ENCODE assay signal across 12 cellular contexts in genomic region chr15:67413770-67414429, GRCh38.
A peak's percentile ranks its signal among the peaks of the same experiment; 100 is the strongest.
DNase-seq lines count a peak whose midpoint lies in the region.
"Had no signal": no experiment of that assay in that cellular context is flagged by ENCODE, and none has a peak within 500 bp of the region (broad histone marks: within the 10 kb centered on the region; RNA-seq: fewer than 3 reads in every experiment).

No MANE protein-coding gene starts in this region.

- no peak overlapping the region for H3K27ac Mint-ChIP-seq in activated T-helper 1 cell treated with anti-CD3 and anti-CD28 coated beads, Interleukin-12 subunit alpha, Interleukin-12 subunit beta, Interleukin-2, Interleukin-4 antibody, amounts not matched to agents 30 ng/mL and 10 ng/mL and 1 ng/mL, durations not matched to agents 14 hours and 24 hours and 36 hours
- H3K27ac Mint-ChIP-seq: CD4-positive, alpha-beta memory T cell had no signal

- no peak overlapping the region for H3K27ac ChIP-seq in BLaER1
- H3K27ac ChIP-seq in mesodermal cell (ENCODE audit: low read depth, low read length, severe bottlenecking), result peak overlapping the region; percentile 39

- H4K20me1 ChIP-seq in BLaER1, result no peaks in the 10 kb centered on the region

- WGBS in mesodermal cell (ENCODE audit: insufficient coverage in 2 of 2), 2 experiments, result 82 to 84% methylated on average over 11 of the region's 12 CpGs

- H3K36me3 Mint-ChIP-seq in activated T-helper 1 cell treated with anti-CD3 and anti-CD28 coated beads, Interleukin-12 subunit alpha, Interleukin-12 subunit beta, Interleukin-2, Interleukin-4 antibody, amounts not matched to agents 30 ng/mL and 10 ng/mL and 1 ng/mL, durations not matched to agents 14 hours and 24 hours and 36 hours (ENCODE audit: low read depth), result no peaks in the 10 kb centered on the region

- no peaks in the 10 kb centered on the region for H3K4me1 Mint-ChIP-seq in activated T-helper 1 cell treated with anti-CD3 and anti-CD28 coated beads, Interleukin-12 subunit alpha, Interleukin-12 subunit beta, Interleukin-2, Interleukin-4 antibody, amounts not matched to agents 30 ng/mL and 10 ng/mL and 1 ng/mL, durations not matched to agents 14 hours and 24 hours and 36 hours (ENCODE audit: low read depth)
- H3K4me1 Mint-ChIP-seq: CD4-positive, alpha-beta memory T cell had no signal

- no peaks in the 10 kb centered on the region for H3K27me3 ChIP-seq in BLaER1

- no peak overlapping the region for H3K4me3 Mint-ChIP-seq in activated T-helper 1 cell treated with anti-CD3 and anti-CD28 coated beads, Interleukin-12 subunit alpha, Interleukin-12 subunit beta, Interleukin-2, Interleukin-4 antibody, amounts not matched to agents 30 ng/mL and 10 ng/mL and 1 ng/mL, durations not matched to agents 14 hours and 24 hours and 36 hours
- H3K4me3 Mint-ChIP-seq: CD4-positive, alpha-beta memory T cell had no signal

- H3K4me3 ChIP-seq in BLaER1 (no peak overlapping the region), mesodermal cell (ENCODE audit: extremely low read depth, insufficient read depth, low read length, poor library complexity, severe bottlenecking) (no peak overlapping the region)

- intact Hi-C loops in activated T-helper 1 cell treated with anti-CD3 and anti-CD28 coated beads, Interleukin-12 subunit alpha, Interleukin-12 subunit beta, Interleukin-2, Interleukin-4 antibody, amounts not matched to agents 30 ng/mL and 10 ng/mL and 1 ng/mL, durations not matched to agents 14 hours and 24 hours and 36 hours (cut with micrococcal nuclease), result no loop called here
- intact Hi-C loops in posterior vena cava (cut with DNase I), result no loop called here

- peak; percentile 68 to 76 for DNase-seq in Kasumi-1 (lab: John Stamatoyannopoulos, UW)
- peak; percentile 70 for DNase-seq in astrocyte of the hippocampus (ENCODE audit: low read depth, low spot score)
- no peak for DNase-seq in activated T-helper 1 cell treated with anti-CD3 and anti-CD28 coated beads, Interleukin-12 subunit alpha, Interleukin-12 subunit beta, Interleukin-2, Interleukin-4 antibody, amounts not matched to agents 30 ng/mL and 10 ng/mL and 1 ng/mL, durations not matched to agents 14 hours and 24 hours and 36 hours (ENCODE audit: low spot score)
- no peak for DNase-seq in posterior vena cava (ENCODE audit: low spot score)
- no peak for DNase-seq in SHP77 treated with DMSO at 0.1 percent for 48 hours (lab: John Stamatoyannopoulos, UW)
- no peak for DNase-seq in NCI-H82 treated with DMSO at 0.1 percent for 48 hours (lab: John Stamatoyannopoulos, UW; ENCODE audit: unreplicated experiment)
- DNase-seq: CD4-positive, alpha-beta memory T cell; GOT3; midbrain; NCI-H1436 treated with DMSO at 0.1 percent for 48 hours had no signal

- peak overlapping the region; percentile 49 for H3K4me2 ChIP-seq in BLaER1

- no peaks in the 10 kb centered on the region for H3K36me3 ChIP-seq in BLaER1
- no peaks in the 10 kb centered on the region for H3K36me3 ChIP-seq in mesodermal cell (ENCODE audit: control insufficient read depth, insufficient read depth, low read length)

- no peak overlapping the region for H3K9ac ChIP-seq in BLaER1

- no peaks in the 10 kb centered on the region for H3K9me3 Mint-ChIP-seq in activated T-helper 1 cell treated with anti-CD3 and anti-CD28 coated beads, Interleukin-12 subunit alpha, Interleukin-12 subunit beta, Interleukin-2, Interleukin-4 antibody, amounts not matched to agents 30 ng/mL and 10 ng/mL and 1 ng/mL, durations not matched to agents 14 hours and 24 hours and 36 hours
- H3K9me3 Mint-ChIP-seq: CD4-positive, alpha-beta memory T cell had no signal

- peaks cover 17% of the 10 kb centered on the region for H3K4me1 ChIP-seq in BLaER1
- peaks cover 22% of the 10 kb centered on the region for H3K4me1 ChIP-seq in mesodermal cell (ENCODE audit: control insufficient read depth, insufficient read depth, low read length, poor library complexity, severe bottlenecking)

- H3K9me3 ChIP-seq in BLaER1, result no peaks in the 10 kb centered on the region
- H3K9me3 ChIP-seq in mesodermal cell (ENCODE audit: control insufficient read depth, low read length), result no peaks in the 10 kb centered on the region

- no peaks in the 10 kb centered on the region for H3K27me3 Mint-ChIP-seq in activated T-helper 1 cell treated with anti-CD3 and anti-CD28 coated beads, Interleukin-12 subunit alpha, Interleukin-12 subunit beta, Interleukin-2, Interleukin-4 antibody, amounts not matched to agents 30 ng/mL and 10 ng/mL and 1 ng/mL, durations not matched to agents 14 hours and 24 hours and 36 hours (ENCODE audit: insufficient read depth)
- H3K27me3 Mint-ChIP-seq: CD4-positive, alpha-beta memory T cell had no signal

Comparison
In these comparisons a context has a peak if more than half of its experiments do, and no peak if none do; other contexts are left out.
1. DNase-seq: peak in Kasumi-1 (2 of 2) and astrocyte of the hippocampus (single experiment); none in activated T-helper 1 cell treated with anti-CD3 and anti-CD28 coated beads, Interleukin-12 subunit alpha, Interleukin-12 subunit beta, Interleukin-2, Interleukin-4 antibody, amounts not matched to agents 30 ng/mL and 10 ng/mL and 1 ng/mL, durations not matched to agents 14 hours and 24 hours and 36 hours (single experiment), posterior vena cava (single experiment), SHP77 treated with DMSO at 0.1 percent for 48 hours (single experiment) and NCI-H82 treated with DMSO at 0.1 percent for 48 hours (single experiment).